1 cellular context compared by ENCODE assay signal in genomic region chr17:81860756-81861568, GRCh38.
TF ChIP-seq lines count a peak whose summit lies in the region.

No MANE protein-coding gene starts in this region.

TF ChIP-seq in K562, 482 proteins besides CTCF, POLR2A, EP300 and RAD21 (continued from another document and continues in another):
- TF ChIP-seq ZBTB5 (IDR thresholded peaks at IDR 0.05) (no peak), SNAPC5 (CRISPR knock-in tag; IDR thresholded peaks at IDR 0.05) (no peak), CUX1 (CRISPR knock-in tag; IDR thresholded peaks at IDR 0.05) (peak; percentile 100), NUFIP1 (IDR thresholded peaks at IDR 0.05; ENCODE audit: partially characterized antibody) (no peak), ZNF764 (CRISPR knock-in tag; IDR thresholded peaks at IDR 0.05; ENCODE audit: low read depth) (no peak), CTCFL (IDR thresholded peaks at IDR 0.05; ENCODE audit: borderline replicate concordance, insufficient read depth, low read depth, low read length, poor library complexity, severe bottlenecking) (no peak), KAT2B (IDR thresholded peaks at IDR 0.05; ENCODE audit: low read depth, low read length) (no peak), DNMT1 (IDR thresholded peaks at IDR 0.05) (no peak), ZNF77 (CRISPR knock-in tag; IDR thresholded peaks at IDR 0.05) (no peak), THRA (IDR thresholded peaks at IDR 0.05) (no peak), FOXA1 (IDR thresholded peaks at IDR 0.05; ENCODE audit: borderline replicate concordance) (no peak), THAP12 (CRISPR knock-in tag; IDR thresholded peaks at IDR 0.05) (no peak; the same call in 1 of the 2 replicates), MGA (IDR thresholded peaks at IDR 0.05) (peak; percentile 75; the same call in 1 of the 2 replicates), HNRNPLL (IDR thresholded peaks at IDR 0.05; ENCODE audit: low read depth, low read length, poor library complexity, severe bottlenecking) (peak; percentile 79), NCOA2 (IDR thresholded peaks at IDR 0.05; ENCODE audit: partially characterized antibody in 2 of 2) (no peak), HDAC6 (IDR thresholded peaks at IDR 0.05; ENCODE audit: low read depth, low read length) (no peak), TBL1XR1 (IDR thresholded peaks at IDR 0.05; ENCODE audit: low read length in 2 of 2) (peak in 1 of 2 experiments; percentile 20; a peak in 1 of 4 replicates), WHSC1 (IDR thresholded peaks at IDR 0.05; ENCODE audit: low read length) (no peak), ZNF347 (CRISPR knock-in tag; IDR thresholded peaks at IDR 0.05; ENCODE audit: low read depth) (peak; percentile 79; the same call in 1 of the 2 replicates), BRF1 (IDR thresholded peaks at IDR 0.05; ENCODE audit: borderline replicate concordance, extremely low read depth, insufficient read length) (no peak), MAFG (tag; conservative IDR thresholded peaks at IDR 0.05) (no peak), SMARCE1 (IDR thresholded peaks at IDR 0.05) (no peak), JUND (IDR thresholded peaks at IDR 0.05; ENCODE audit: borderline replicate concordance, low read depth, low read length) (peak; percentile 95), JUND (tag; IDR thresholded peaks at IDR 0.05; ENCODE audit: borderline replicate concordance, low read depth, low read length) (peak; percentile 94; the same call in 2 of the 3 replicates), SP1 (CRISPR knock-in tag; IDR thresholded peaks at IDR 0.05) (peak; percentile 97), L3MBTL2 (IDR thresholded peaks at IDR 0.05) (peak; percentile 98), GATAD2A (IDR thresholded peaks at IDR 0.05) (0 out of 2 replicates have a peak, but pooled peaks have one; percentile 40), HNRNPK (IDR thresholded peaks at IDR 0.05; ENCODE audit: low read depth, low read length, poor library complexity, severe bottlenecking) (no peak), ELK3 (CRISPR knock-in tag; IDR thresholded peaks at IDR 0.05) (no peak)
